Comparison of ENCODE assay signal across 9 cellular contexts in the genomic region with DNA sequence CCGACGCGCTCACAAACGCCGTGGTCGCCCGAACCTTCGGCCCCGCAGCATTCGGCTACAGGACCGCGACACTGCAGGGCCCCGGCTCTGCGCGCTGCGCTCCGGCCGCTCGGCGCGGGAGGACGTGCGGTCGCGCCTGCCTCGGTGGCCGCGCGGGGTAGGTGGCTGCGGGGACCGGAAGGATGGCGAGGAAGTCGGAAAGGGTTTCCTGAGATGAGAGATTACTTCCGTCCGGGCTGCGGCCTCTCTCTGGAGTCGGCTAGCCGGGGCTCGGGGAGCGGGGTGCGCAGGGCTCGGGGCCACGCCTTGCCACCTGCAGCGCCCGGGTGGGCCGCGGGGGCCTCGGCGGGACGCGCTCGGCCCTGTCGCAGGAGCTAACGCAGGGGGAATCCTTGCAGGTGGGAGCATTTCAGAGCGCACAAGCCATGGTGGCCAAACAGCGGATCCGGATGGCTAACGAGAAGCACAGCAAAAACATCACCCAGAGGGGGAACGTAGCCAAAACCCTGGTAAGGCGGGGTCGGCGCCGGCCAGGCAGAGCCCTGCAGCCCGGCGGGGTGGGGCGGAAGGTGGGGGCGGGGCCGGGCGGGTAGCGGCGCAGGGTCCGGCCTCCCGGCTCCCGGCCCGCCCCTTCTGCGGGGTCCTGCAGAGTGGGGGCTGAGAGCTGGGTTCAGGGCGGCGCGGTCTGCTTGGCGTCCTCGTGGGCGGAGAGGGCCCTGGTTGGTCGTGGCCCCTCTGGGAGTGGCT. TPM values are rescaled to one million over a fixed set of nuclear protein-coding genes. Genes with fewer than 3 reads are reported as not detected.
A peak's percentile ranks its signal among the peaks of the same experiment; 100 is the strongest.
DNase-seq lines count a peak whose midpoint lies in the region; ATAC-seq, FAIRE-seq and TF ChIP-seq lines count a peak whose summit lies in the region.
"Had no signal": no experiment of that assay in that cellular context is flagged by ENCODE, and none has a peak within 500 bp of the region (broad histone marks: within the 10 kb centered on the region; RNA-seq: fewer than 3 reads in every experiment).

A gene (plus strand): TSS at position 224 of the 747 bp plus-strand sequence. CDS start 202 bp downstream, at position 426.

- peak within 1 kb of the TSS; percentile 99 for H3K4me2 ChIP-seq in smooth muscle cell

- FAIRE-seq in GM12891 (lab: Jason Lieb, UNC) = no peak
- FAIRE-seq: TTC549 had no signal

- H3F3A ChIP-seq in smooth muscle cell (ENCODE audit: low read depth) = peaks cover 17% of the 10 kb centered on the region

- peaks cover 6% of the 10 kb centered on the region for H3K27me3 Mint-ChIP-seq in brain
- peaks cover 0 to 8% (median 4%) of the 10 kb centered on the region in 3 donors for H3K27me3 Mint-ChIP-seq in immature natural killer cell (ENCODE audit: low read depth in 3 of 3)

- TF ChIP-seq POLR2A in GM12891 (IDR thresholded peaks at IDR 0.05; ENCODE audit: low read depth, low read length) = no peak

- no peaks in the 10 kb centered on the region for H3K36me3 ChIP-seq in smooth muscle cell (ENCODE audit: low read depth)

- peak within 1 kb of the TSS; percentile 71 for H3K4me3 ChIP-seq in smooth muscle cell

- no peaks in the 10 kb centered on the region for H3K79me2 ChIP-seq in smooth muscle cell (ENCODE audit: low read depth)

- peak; percentile 28 to 63 for ATAC-seq in activated naive CD4-positive, alpha-beta T cell treated with anti-CD3 and anti-CD28 coated beads, Interleukin-2, amount 50 U/mL, for 72 hours
- ATAC-seq in GM19328 (IDR thresholded peaks at IDR 0.05; ENCODE audit: unreplicated experiment) = no peak

- H3K36me3 Mint-ChIP-seq in activated naive CD4-positive, alpha-beta T cell treated with anti-CD3 and anti-CD28 coated beads, Interleukin-2, amount 50 U/mL, for 72 hours = no peaks in the 10 kb centered on the region
- H3K36me3 Mint-ChIP-seq in brain (no peaks in the 10 kb centered on the region), immature natural killer cell (no peaks in the 10 kb centered on the region)

- H3K4me1 Mint-ChIP-seq in brain (peaks cover 33% of the 10 kb centered on the region), immature natural killer cell (peaks cover 14 to 15% of the 10 kb centered on the region in 2 donors)

- peak within 1 kb of the TSS in 1 of 2 donors; percentile 8 for H3K27ac Mint-ChIP-seq in activated naive CD4-positive, alpha-beta T cell treated with anti-CD3 and anti-CD28 coated beads, Interleukin-2, amount 50 U/mL, for 72 hours
- H3K27ac Mint-ChIP-seq in brain = peak within 1 kb of the TSS; percentile 3 to 80 (median 64)
- peak within 1 kb of the TSS in 1 of 6 donors; percentile 77 for H3K27ac Mint-ChIP-seq in immature natural killer cell

- peaks cover 0 to 5% of the 10 kb centered on the region in 2 donors for H3K9me3 Mint-ChIP-seq in activated naive CD4-positive, alpha-beta T cell treated with anti-CD3 and anti-CD28 coated beads, Interleukin-2, amount 50 U/mL, for 72 hours
- no peaks in the 10 kb centered on the region for H3K9me3 Mint-ChIP-seq in brain
- H3K9me3 Mint-ChIP-seq in immature natural killer cell = no peaks in the 10 kb centered on the region

- 2% methylated on average over 54 of the region's 83 CpGs for WGBS in smooth muscle cell (ENCODE audit: low lambda C conversion rate)

- peak within 1 kb of the TSS; percentile 96 for H2AFZ ChIP-seq in smooth muscle cell (ENCODE audit: low read depth)

- no peak within 1 kb of the TSS for H3K27ac ChIP-seq in smooth muscle cell (ENCODE audit: low read depth)

- H3K9me3 ChIP-seq in smooth muscle cell (replicated peaks; ENCODE audit: low read depth) = no peaks in the 10 kb centered on the region

- peak within 1 kb of the TSS; percentile 66 to 81 (median 77) for H3K4me3 Mint-ChIP-seq in brain
- H3K4me3 Mint-ChIP-seq in immature natural killer cell = peak within 1 kb of the TSS; percentile 72 to 79 (median 74)

- no peaks in the 10 kb centered on the region for H3K27me3 ChIP-seq in smooth muscle cell (ENCODE audit: low read depth)

- H4K20me1 ChIP-seq in smooth muscle cell (ENCODE audit: low read depth) = no peaks in the 10 kb centered on the region

- TF ChIP-seq CTCF in brain (conservative IDR thresholded peaks at IDR 0.05) = no peak
- TF ChIP-seq CTCF in smooth muscle cell (IDR thresholded peaks at IDR 0.05; ENCODE audit: borderline replicate concordance, insufficient read depth, poor library complexity, severe bottlenecking) = no peak

- H3K4me1 ChIP-seq in smooth muscle cell (ENCODE audit: low read depth) = no peaks in the 10 kb centered on the region

- peak in 1 of 2 donors; percentile 15 for DNase-seq in activated naive CD4-positive, alpha-beta T cell treated with anti-CD3 and anti-CD28 coated beads, Interleukin-2, amount 50 U/mL, for 72 hours (ENCODE audit: low spot score in 2 of 2)
- DNase-seq in activated naive CD4-positive, alpha-beta T cell treated with anti-CD3 and anti-CD28 coated beads, Interleukin-2, amount 50 U/mL, for 16 hours = no peak
- peak; percentile 28 to 34 (median 32) for DNase-seq in immature natural killer cell
- DNase-seq in smooth muscle cell (lab: John Stamatoyannopoulos, UW; ENCODE audit: unreplicated experiment) = no peak
- no peak for DNase-seq in KG1 (lab: John Stamatoyannopoulos, UW)
- DNase-seq in GM12891 (ENCODE audit: insufficient read length, low spot score) = no peak

- H3K9ac ChIP-seq in smooth muscle cell (ENCODE audit: low read depth) = no peak within 1 kb of the TSS

TF ChIP-seq in GM12891, 5 proteins besides CTCF, POLR2A, EP300 and RAD21:
- TF ChIP-seq TAF1 (IDR thresholded peaks at IDR 0.05; ENCODE audit: low read depth, low read length) (no peak), POLR2AphosphoS5 (IDR thresholded peaks at IDR 0.05; ENCODE audit: low read depth, low read length) (no peak), PAX5 (IDR thresholded peaks at IDR 0.05; ENCODE audit: insufficient read depth, low read length, severe bottlenecking) (no peak), POU2F2 (IDR thresholded peaks at IDR 0.05; ENCODE audit: low read depth, low read length) (no peak)

RNA-seq across cellular contexts. Expression of the gene that starts here (rescaled TPM):
- 1 to 10 TPM in 1 of 2 donors, under 1 TPM in 1; 0.43 to 2.2 TPM for total RNA-seq in activated naive CD4-positive, alpha-beta T cell treated with anti-CD3 and anti-CD28 coated beads, Interleukin-2, amount 50 U/mL, for 72 hours
- polyA plus RNA-seq in brain (ENCODE audit: insufficient read depth, low read depth, low replicate concordance) (33.1 TPM), immature natural killer cell (1 to 10 TPM; 3.9 to 8.1 (median 4.3) TPM), smooth muscle cell (1.9 and 2.1 TPM in 2 replicates)
- total RNA-seq in smooth muscle cell = 1.1 and 1.8 TPM in 2 replicates
- polyA plus RNA-seq in GM12891 (2012; ENCODE audit: low read depth, missing spikeins) = not detected

Comparison
In these comparisons a context has a peak if more than half of its experiments do, and no peak if none do; other contexts are left out.
1. DNase-seq: peak in immature natural killer cell (3 of 3); none in activated naive CD4-positive, alpha-beta T cell treated with anti-CD3 and anti-CD28 coated beads, Interleukin-2, amount 50 U/mL, for 16 hours (single experiment), smooth muscle cell (single experiment), KG1 (single experiment) and GM12891 (single experiment).